1 cellular context compared by ENCODE assay signal in genomic region chr10:44933451-44933850, GRCh38.
TF ChIP-seq lines count a peak whose summit lies in the region.

No MANE protein-coding gene starts in this region.

TF ChIP-seq in HepG2, 621 proteins besides CTCF, POLR2A, EP300 and RAD21:
- TF ChIP-seq FOXO4 (CRISPR knock-in tag; conservative IDR thresholded peaks at IDR 0.05): 0 out of 2 replicates have a peak, but pooled peaks have one; percentile 13
- 0 out of 2 replicates have a peak, but pooled peaks have one; percentile 0 for TF ChIP-seq ESRRA (CRISPR knock-in tag; IDR thresholded peaks at IDR 0.05; ENCODE audit: low read depth)
- no peak for TF ChIP-seq RELA (CRISPR knock-in tag; IDR thresholded peaks at IDR 0.05)
